ENCODE assay signal across 23 cellular contexts in genomic region chr7:40530292-40530691, GRCh38.
DNase-seq lines count a peak whose midpoint lies in the region; FAIRE-seq and TF ChIP-seq lines count a peak whose summit lies in the region.
"Had no signal": no experiment of that assay in that cellular context is flagged by ENCODE, and none has a peak within 500 bp of the region (broad histone marks: within the 10 kb centered on the region; RNA-seq: fewer than 3 reads in every experiment).

No MANE protein-coding gene starts in this region.

- H3K27me3 ChIP-seq in MG63, result peaks cover 2% of the 10 kb centered on the region; the same call in 1 of the 2 replicates
- H3K27me3 ChIP-seq: BLaER1 treated with 17β-estradiol and CSF1 and Interleukin-3, amounts not matched to agents 10 nM and 100 nM had no signal

- no peaks in the 10 kb centered on the region for H3K9me3 ChIP-seq in MG63
- H3K9me3 ChIP-seq: BLaER1 treated with 17β-estradiol and CSF1 and Interleukin-3, amounts not matched to agents 10 nM and 100 nM had no signal

- H3K4me3 ChIP-seq in choroid plexus epithelial cell (ENCODE audit: low read depth, low read length) (no peak overlapping the region), MG63 (no peak overlapping the region)
- H3K4me3 ChIP-seq: BLaER1 treated with 17β-estradiol and CSF1 and Interleukin-3, amounts not matched to agents 10 nM and 100 nM had no signal

- DNase-seq in D721Med (ENCODE audit: insufficient read length, low spot score) (no peak), M059J (ENCODE audit: low read depth) (peak; percentile 36), choroid plexus epithelial cell (ENCODE audit: low read depth) (peak; percentile 69), myocyte (ENCODE audit: low read depth) (peak; percentile 60), MG63 (no peak), cerebellar cortex (ENCODE audit: low spot score) (no peak), activated T-cell treated with anti-CD3 and anti-CD28 coated beads for 4 hours (no peak)
- DNase-seq in activated effector memory CD4-positive, alpha-beta T cell treated with Interleukin-2 at 50 U/mL for 16 hours, result no peak
- DNase-seq: CD8-positive, alpha-beta memory T cell; H9; Karpas-422; NCI-H1105 treated with DMSO at 0.1 percent for 48 hours; NCI-H1694; NCI-H2107; NCI-H2227 treated with DMSO at 0.1 percent for 48 hours; NCI-H524; NCI-H82; OCI-M1; RPMI8226; SHP77 treated with DMSO at 0.1 percent for 48 hours had no signal

- no peak for TF ChIP-seq CTCF in D721Med (IDR thresholded peaks at IDR 0.05; ENCODE audit: insufficient read depth, missing control alignments)
- no peak for TF ChIP-seq CTCF in choroid plexus epithelial cell (conservative IDR thresholded peaks at IDR 0.05; ENCODE audit: low read depth, low read length)

- no peaks in the 10 kb centered on the region for H3K36me3 ChIP-seq in MG63
- H3K36me3 ChIP-seq: BLaER1 treated with 17β-estradiol and CSF1 and Interleukin-3, amounts not matched to agents 10 nM and 100 nM had no signal

- FAIRE-seq in D721Med (lab: Jason Lieb, UNC), result peak; percentile 16
- FAIRE-seq: A204.1, HTR-8/SVneo had no signal

Comparison
In these comparisons a context has a peak if more than half of its experiments do, and no peak if none do; other contexts are left out.
1. DNase-seq: peak in M059J (single experiment), choroid plexus epithelial cell (single experiment) and myocyte (single experiment); none in D721Med (single experiment), MG63 (single experiment), cerebellar cortex (single experiment), activated effector memory CD4-positive, alpha-beta T cell treated with Interleukin-2 at 50 U/mL for 16 hours (single experiment) and activated T-cell treated with anti-CD3 and anti-CD28 coated beads for 4 hours (single experiment).